Comparison of ENCODE assay signal across 2 cellular contexts in the genomic region with DNA sequence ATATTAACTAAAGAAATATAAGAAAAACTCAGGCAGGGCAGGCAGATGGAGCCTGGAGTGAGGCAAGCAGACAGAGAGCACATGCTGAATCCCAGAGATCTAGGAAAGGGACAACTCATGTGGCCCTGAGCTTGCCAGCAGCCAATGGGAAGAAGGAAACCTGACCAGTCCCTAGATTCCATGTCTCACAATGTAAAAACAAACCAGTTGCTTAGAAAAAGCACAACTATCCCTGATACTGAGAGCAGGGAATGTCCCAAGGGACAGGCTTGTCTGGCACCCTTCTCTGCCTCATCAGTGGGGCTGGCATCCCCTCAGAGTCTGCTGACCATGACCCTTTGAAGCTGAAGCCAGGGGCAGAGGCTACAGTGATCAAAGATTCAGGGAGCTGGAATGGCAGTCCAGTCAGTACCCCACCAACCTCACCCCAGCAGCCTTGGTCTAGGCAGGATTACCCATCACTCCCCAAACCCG.
TF ChIP-seq lines count a peak whose summit lies in the region.

No MANE protein-coding gene starts in this region.

TF ChIP-seq in HepG2, 621 proteins besides CTCF, POLR2A, EP300 and RAD21:
- no peak for TF ChIP-seq ZNF670 (CRISPR knock-in tag; IDR thresholded peaks at IDR 0.05; ENCODE audit: borderline replicate concordance)
- TF ChIP-seq CBFB (CRISPR knock-in tag; IDR thresholded peaks at IDR 0.05): no peak
- no peak for TF ChIP-seq RXRA (CRISPR knock-in tag; IDR thresholded peaks at IDR 0.05)
- no peak for TF ChIP-seq ZNF432 (CRISPR knock-in tag; IDR thresholded peaks at IDR 0.05; ENCODE audit: borderline replicate concordance)
- no peak for TF ChIP-seq NONO (IDR thresholded peaks at IDR 0.05)
- no peak for TF ChIP-seq NONO (CRISPR knock-in tag; conservative IDR thresholded peaks at IDR 0.05)
- TF ChIP-seq, protein P1, sequence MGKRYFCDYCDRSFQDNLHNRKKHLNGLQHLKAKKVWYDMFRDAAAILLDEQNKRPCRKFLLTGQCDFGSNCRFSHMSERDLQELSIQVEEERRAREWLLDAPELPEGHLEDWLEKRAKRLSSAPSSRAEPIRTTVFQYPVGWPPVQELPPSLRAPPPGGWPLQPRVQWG (CRISPR knock-in tag; IDR thresholded peaks at IDR 0.05; ENCODE audit: borderline replicate concordance, low read depth): no peak
- no peak for TF ChIP-seq ZNF772 (CRISPR knock-in tag; IDR thresholded peaks at IDR 0.05)
- no peak for TF ChIP-seq ZNF749 (CRISPR knock-in tag; IDR thresholded peaks at IDR 0.05; ENCODE audit: borderline replicate concordance)
- no peak for TF ChIP-seq DMAP1 (CRISPR knock-in tag; IDR thresholded peaks at IDR 0.05)
- TF ChIP-seq CCDC6 (CRISPR knock-in tag; IDR thresholded peaks at IDR 0.05): no peak
- no peak for TF ChIP-seq ELF3 (CRISPR knock-in tag; IDR thresholded peaks at IDR 0.05)
- TF ChIP-seq ZNF790 (CRISPR knock-in tag; IDR thresholded peaks at IDR 0.05; ENCODE audit: borderline replicate concordance): no peak
- TF ChIP-seq ZNF703 (CRISPR knock-in tag; IDR thresholded peaks at IDR 0.05; ENCODE audit: borderline replicate concordance): no peak

TF ChIP-seq in H1, 55 proteins besides CTCF, POLR2A, EP300 and RAD21:
- TF ChIP-seq, protein P2, sequence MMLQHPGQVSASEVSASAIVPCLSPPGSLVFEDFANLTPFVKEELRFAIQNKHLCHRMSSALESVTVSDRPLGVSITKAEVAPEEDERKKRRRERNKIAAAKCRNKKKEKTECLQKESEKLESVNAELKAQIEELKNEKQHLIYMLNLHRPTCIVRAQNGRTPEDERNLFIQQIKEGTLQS (IDR thresholded peaks at IDR 0.05; ENCODE audit: insufficient read depth, low read depth, low read length): no peak
- no peak for TF ChIP-seq PHF8 (conservative IDR thresholded peaks at IDR 0.05; ENCODE audit: low read depth, low read length)
- no peak for TF ChIP-seq TCF12 (IDR thresholded peaks at IDR 0.05; ENCODE audit: low read depth, low read length)
- no peak for TF ChIP-seq CBX5 (IDR thresholded peaks at IDR 0.05; ENCODE audit: low read depth, low read length)
- no peak for TF ChIP-seq JUN (IDR thresholded peaks at IDR 0.05; ENCODE audit: low read depth, low read length)
- no peak for TF ChIP-seq HDAC6 (IDR thresholded peaks at IDR 0.05; ENCODE audit: low read depth, low read length)
- TF ChIP-seq HDAC2 (IDR thresholded peaks at IDR 0.05; ENCODE audit: borderline replicate concordance in 1 of 2, low read depth in 2 of 2, low read length in 2 of 2): no peak
- TF ChIP-seq, protein P3, sequence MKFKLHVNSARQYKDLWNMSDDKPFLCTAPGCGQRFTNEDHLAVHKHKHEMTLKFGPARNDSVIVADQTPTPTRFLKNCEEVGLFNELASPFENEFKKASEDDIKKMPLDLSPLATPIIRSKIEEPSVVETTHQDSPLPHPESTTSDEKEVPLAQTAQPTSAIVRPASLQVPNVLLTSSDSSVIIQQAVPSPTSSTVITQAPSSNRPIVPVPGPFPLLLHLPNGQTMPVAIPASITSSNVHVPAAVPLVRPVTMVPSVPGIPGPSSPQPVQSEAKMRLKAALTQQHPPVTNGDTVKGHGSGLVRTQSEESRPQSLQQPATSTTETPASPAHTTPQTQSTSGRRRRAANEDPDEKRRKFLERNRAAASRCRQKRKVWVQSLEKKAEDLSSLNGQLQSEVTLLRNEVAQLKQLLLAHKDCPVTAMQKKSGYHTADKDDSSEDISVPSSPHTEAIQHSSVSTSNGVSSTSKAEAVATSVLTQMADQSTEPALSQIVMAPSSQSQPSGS (IDR thresholded peaks at IDR 0.05; ENCODE audit: low read length): no peak
